13 cellular contexts compared by ENCODE assay signal in genomic region chr1:13766906-13767564, GRCh38.
DNase-seq lines count a peak whose midpoint lies in the region; ATAC-seq and TF ChIP-seq lines count a peak whose summit lies in the region.
"Had no signal": no experiment of that assay in that cellular context is flagged by ENCODE, and none has a peak within 500 bp of the region (broad histone marks: within the 10 kb centered on the region; RNA-seq: fewer than 3 reads in every experiment).

No MANE protein-coding gene starts in this region.

- H3K4me3 Mint-ChIP-seq in activated T-cell treated with anti-CD3 and anti-CD28 coated beads, Interleukin-2, amount 50 U/mL, for 4 hours: no peak overlapping the region
- H3K4me3 Mint-ChIP-seq: activated CD4-positive, alpha-beta T cell treated with anti-CD3 and anti-CD28 coated beads, Interleukin-2, amount 10 ng/mL, durations not matched to agents 7 days and 5 days had no signal

- CTCF ChIA-PET in RWPE1 (lab: Yijun Ruan, JAX): interaction anchor here (0.6 kb wide), 1 partner anchor 222 kb away, joined by 4 read pairs; no protein-coding TSS in a partner anchor

- no peak for TF ChIP-seq POLR2A in GM18505 (IDR thresholded peaks at IDR 0.05; ENCODE audit: borderline replicate concordance, extremely low read depth, insufficient read depth, insufficient read length)

- ATAC-seq in activated T-cell treated with anti-CD3 and anti-CD28 coated beads, Interleukin-2, amount 50 U/mL, for 4 hours: peak; percentile 84 to 85
- ATAC-seq in GM18505 (IDR thresholded peaks at IDR 0.05; ENCODE audit: unreplicated experiment): no peak

- no peak overlapping the region for H3K4me3 ChIP-seq in fibroblast of mammary gland (ENCODE audit: control insufficient read depth, low read depth, low read length)

- peaks cover 23% of the 10 kb centered on the region for H3K36me3 Mint-ChIP-seq in activated T-cell treated with anti-CD3 and anti-CD28 coated beads, Interleukin-2, amount 50 U/mL, for 4 hours (ENCODE audit: insufficient read depth)

- peaks cover 72% of the 10 kb centered on the region for H3K4me1 Mint-ChIP-seq in activated T-cell treated with anti-CD3 and anti-CD28 coated beads, Interleukin-2, amount 50 U/mL, for 4 hours (ENCODE audit: low read depth)

- no peaks in the 10 kb centered on the region for H3K27me3 Mint-ChIP-seq in activated T-cell treated with anti-CD3 and anti-CD28 coated beads, Interleukin-2, amount 50 U/mL, for 4 hours (ENCODE audit: low read depth)
- H3K27me3 Mint-ChIP-seq: activated CD4-positive, alpha-beta T cell treated with anti-CD3 and anti-CD28 coated beads, Interleukin-2, amount 10 ng/mL, durations not matched to agents 7 days and 5 days had no signal

- no peak for TF ChIP-seq CTCF in RWPE1 (conservative IDR thresholded peaks at IDR 0.05; ENCODE audit: low read depth)
- TF ChIP-seq CTCF in fibroblast of mammary gland (conservative IDR thresholded peaks at IDR 0.05; ENCODE audit: control insufficient read depth, insufficient read depth, low read depth, low read length): no peak

- H3K9me3 Mint-ChIP-seq in activated T-cell treated with anti-CD3 and anti-CD28 coated beads, Interleukin-2, amount 50 U/mL, for 4 hours: no peaks in the 10 kb centered on the region
- H3K9me3 Mint-ChIP-seq: activated CD4-positive, alpha-beta T cell treated with anti-CD3 and anti-CD28 coated beads, Interleukin-2, amount 10 ng/mL, durations not matched to agents 7 days and 5 days had no signal

- peak overlapping the region; percentile 70 for H3K27ac ChIP-seq in RWPE1

- POLR2A ChIA-PET in RWPE1 (lab: Yijun Ruan, JAX; ENCODE audit: low non-redundant PET): no interaction called here

- no peak for DNase-seq in activated T-cell treated with anti-CD3 and anti-CD28 coated beads, Interleukin-2, amount 50 U/mL, for 4 hours
- no peak for DNase-seq in activated T-cell treated with anti-CD3 and anti-CD28 coated beads for 4 hours
- DNase-seq in RWPE1 (ENCODE audit: low spot score): peak; percentile 76
- peak; percentile 84 for DNase-seq in fibroblast of mammary gland (ENCODE audit: low read depth)
- DNase-seq in stromal cell of bone marrow (ENCODE audit: low read depth): peak; percentile 54
- no peak for DNase-seq in GM19240 (ENCODE audit: insufficient read length, low spot score)
- no peak for DNase-seq in NCI-H82 treated with DMSO at 0.1 percent for 48 hours (lab: John Stamatoyannopoulos, UW; ENCODE audit: unreplicated experiment)
- DNase-seq: activated CD4-positive, alpha-beta T cell treated with anti-CD3 and anti-CD28 coated beads, Interleukin-2, amount 10 ng/mL, durations not matched to agents 7 days and 5 days; AML-193; effector memory CD4-positive, alpha-beta T cell; NCI-H1105; NCI-H69 had no signal

Comparison
In these comparisons a context has a peak if more than half of its experiments do, and no peak if none do; other contexts are left out.
1. DNase-seq: peak in RWPE1 (single experiment), fibroblast of mammary gland (single experiment) and stromal cell of bone marrow (single experiment); none in activated T-cell treated with anti-CD3 and anti-CD28 coated beads, Interleukin-2, amount 50 U/mL, for 4 hours (single experiment), activated T-cell treated with anti-CD3 and anti-CD28 coated beads for 4 hours (single experiment), GM19240 (single experiment) and NCI-H82 treated with DMSO at 0.1 percent for 48 hours (single experiment).